Comparison of ENCODE assay signal across 20 cellular contexts in genomic region chr10:13822475-13822874, GRCh38.
"Had no signal": no experiment of that assay in that cellular context is flagged by ENCODE, and none has a peak within 500 bp of the region (broad histone marks: within the 10 kb centered on the region; RNA-seq: fewer than 3 reads in every experiment).

No MANE protein-coding gene starts in this region.

- H3K9me3 ChIP-seq: body of pancreas, colonic mucosa, ovary, right lobe of liver, tibial nerve had no signal

- H3K4me1 ChIP-seq: body of pancreas, colonic mucosa, right lobe of liver had no signal

- H3K27me3 ChIP-seq: body of pancreas, colonic mucosa, ovary, right lobe of liver, tibial nerve had no signal

- H3K4me3 ChIP-seq: body of pancreas, colonic mucosa, ovary, right lobe of liver, tibial nerve had no signal

- DNase-seq: activated B cell treated with CpG ODN at 0.5 μM for 24 hours; activated CD4-positive, alpha-beta T cell treated with anti-CD3 and anti-CD28 coated beads for 4 hours; activated CD8-positive, alpha-beta T cell treated with anti-CD3 and anti-CD28 coated beads, Interleukin-2, amount 10 ng/mL, durations not matched to agents 7 days and 5 days; activated naive CD4-positive, alpha-beta T cell treated with Interleukin-2 at 50 U/mL for 16 hours; activated T-cell treated with anti-CD3 and anti-CD28 coated beads, Interleukin-2, amount 50 U/mL, for 24 hours; body of pancreas; central memory CD4-positive, alpha-beta T cell; colonic mucosa; head of caudate nucleus; mesendoderm; naive thymus-derived CD4-positive, alpha-beta T cell; ovary; right lobe of liver; small intestine; stimulated activated CD4-positive, alpha-beta T cell treated with anti-CD3 and anti-CD28 coated beads, Interleukin-15, amount 100 ng/mL, for 24 hours; stimulated activated CD4-positive, alpha-beta T cell treated with anti-CD3 and anti-CD28 coated beads, Interleukin-2, amount 100 ng/mL, for 48 hours had no signal

- H3K27ac Mint-ChIP-seq: activated B cell treated with CpG ODN at 0.5 μM for 24 hours; activated CD8-positive, alpha-beta T cell treated with anti-CD3 and anti-CD28 coated beads, Interleukin-2, amount 10 ng/mL, durations not matched to agents 7 days and 5 days; activated T-cell treated with anti-CD3 and anti-CD28 coated beads, Interleukin-2, amount 50 U/mL, for 24 hours; activated T-helper 2 cell treated with anti-CD3 and anti-CD28 coated beads, Interferon-gamma antibody, Interleukin-2, Interleukin-4, amounts not matched to agents 10 μg/mL and 5 μg/mL and 100 μg/mL, durations not matched to agents 14 hours and 24 hours and 36 hours; stimulated activated naive CD8-positive, alpha-beta T cell treated with anti-CD3 and anti-CD28 coated beads, Interleukin-15, Interleukin-2, amounts not matched to agents 100 ng/mL and 50 ng/mL, for 24 hours; T-helper 2 cell treated with Interferon-gamma antibody and Interleukin-4, amounts not matched to agents 5 μg/mL and 100 μg/mL, for 36 hours had no signal

- ATAC-seq: activated CD8-positive, alpha-beta T cell treated with anti-CD3 and anti-CD28 coated beads, Interleukin-2, amount 10 ng/mL, durations not matched to agents 7 days and 5 days; body of pancreas; naive thymus-derived CD4-positive, alpha-beta T cell; right lobe of liver had no signal

- H3K27ac ChIP-seq: body of pancreas, colonic mucosa, ovary, right lobe of liver, tibial nerve had no signal

- H3K36me3 ChIP-seq: colonic mucosa, ovary, right lobe of liver, tibial nerve had no signal

- H3K4me3 Mint-ChIP-seq: activated B cell treated with CpG ODN at 0.5 μM for 24 hours; activated CD8-positive, alpha-beta T cell treated with anti-CD3 and anti-CD28 coated beads, Interleukin-2, amount 10 ng/mL, durations not matched to agents 7 days and 5 days; activated T-cell treated with anti-CD3 and anti-CD28 coated beads, Interleukin-2, amount 50 U/mL, for 24 hours; naive thymus-derived CD4-positive, alpha-beta T cell; stimulated activated naive CD8-positive, alpha-beta T cell treated with anti-CD3 and anti-CD28 coated beads, Interleukin-15, Interleukin-2, amounts not matched to agents 100 ng/mL and 50 ng/mL, for 24 hours; T-helper 2 cell treated with Interferon-gamma antibody and Interleukin-4, amounts not matched to agents 5 μg/mL and 100 μg/mL, for 36 hours had no signal
